In the genomic region with DNA sequence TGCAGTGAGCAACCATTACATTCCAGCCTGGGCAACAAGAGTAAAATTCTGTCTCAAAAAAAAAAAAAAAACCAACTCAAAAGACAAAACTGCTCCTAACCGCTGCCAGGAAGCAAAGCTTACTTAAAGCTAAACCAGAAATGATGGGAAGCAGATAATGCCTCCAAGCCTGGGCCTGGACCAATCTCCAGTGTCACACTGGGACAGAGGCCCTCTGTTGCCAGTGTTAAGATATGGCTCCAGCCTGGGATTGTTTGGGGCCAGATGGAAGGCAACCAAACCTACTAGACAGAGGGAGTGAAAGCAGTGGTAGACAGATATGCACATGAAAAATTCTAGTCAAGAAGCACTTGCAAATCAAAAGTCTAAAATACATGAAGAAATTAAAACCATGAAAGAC, we compare ENCODE assay signal across 15 cellular contexts. TPM values are rescaled to one million over a fixed set of nuclear protein-coding genes. Genes with fewer than 3 reads are reported as not detected.
A peak's percentile ranks its signal among the peaks of the same experiment; 100 is the strongest.
DNase-seq lines count a peak whose midpoint lies in the region; ATAC-seq lines count a peak whose summit lies in the region.
"Had no signal": no experiment of that assay in that cellular context is flagged by ENCODE, and none has a peak within 500 bp of the region (broad histone marks: within the 10 kb centered on the region; RNA-seq: fewer than 3 reads in every experiment).

No MANE protein-coding gene starts in this region.

- DNase-seq in activated naive CD8-positive, alpha-beta T cell treated with anti-CD3 and anti-CD28 coated beads, Interleukin-2, amount 50 U/mL, for 24 hours = no peak
- DNase-seq in T-cell = no peak
- no peak for DNase-seq in left cardiac atrium
- DNase-seq in substantia nigra (lab: John Stamatoyannopoulos, UW) = peak in 39 of 49 donors; percentile 3 to 73 (median 35)
- DNase-seq in T-helper 2 cell treated with Interferon-gamma antibody and Interleukin-4, amounts not matched to agents 5 μg/mL and 100 μg/mL, for 36 hours (ENCODE audit: low spot score) = no peak
- DNase-seq: activated CD4-positive, alpha-beta T cell treated with anti-CD3 and anti-CD28 coated beads for 1 hour; activated naive CD4-positive, alpha-beta T cell treated with Interleukin-2 at 50 U/mL for 16 hours; colonic mucosa; HCEC 1CT; NCI-H1417 treated with DMSO at 0.1 percent for 48 hours; NCI-H526; stimulated activated CD4-positive, alpha-beta T cell treated with anti-CD3 and anti-CD28 coated beads, Interleukin-15, amount 100 ng/mL, for 24 hours had no signal

- intact Hi-C loops in left cardiac atrium (cut with DNase I) = no loop called here

- H3K36me3 Mint-ChIP-seq in activated naive CD8-positive, alpha-beta T cell = peaks cover 7% of the 10 kb centered on the region
- peaks cover 2% of the 10 kb centered on the region for H3K36me3 Mint-ChIP-seq in activated naive CD8-positive, alpha-beta T cell treated with anti-CD3 and anti-CD28 coated beads, Interleukin-2, amount 50 U/mL, for 24 hours (ENCODE audit: low read depth)
- H3K36me3 Mint-ChIP-seq in T-cell = peaks cover 5% of the 10 kb centered on the region
- peaks cover 9% of the 10 kb centered on the region for H3K36me3 Mint-ChIP-seq in T-helper 2 cell treated with Interferon-gamma antibody and Interleukin-4, amounts not matched to agents 5 μg/mL and 100 μg/mL, for 36 hours (ENCODE audit: low read depth)

- peak overlapping the region; percentile 48 for H3K4me3 Mint-ChIP-seq in activated naive CD8-positive, alpha-beta T cell
- H3K4me3 Mint-ChIP-seq in activated naive CD8-positive, alpha-beta T cell treated with anti-CD3 and anti-CD28 coated beads, Interleukin-2, amount 50 U/mL, for 24 hours = no peak overlapping the region
- peak overlapping the region; percentile 58 to 63 (median 62) for H3K4me3 Mint-ChIP-seq in T-cell
- no peak overlapping the region for H3K4me3 Mint-ChIP-seq in T-helper 2 cell treated with Interferon-gamma antibody and Interleukin-4, amounts not matched to agents 5 μg/mL and 100 μg/mL, for 36 hours

- peak overlapping the region; percentile 37 for H3K27ac ChIP-seq in substantia nigra (ENCODE audit: low read depth, low read length, poor library complexity, severe bottlenecking)
- H3K27ac ChIP-seq: colonic mucosa had no signal

- CTCF ChIA-PET in T-cell (lab: Charles Lee) = interaction anchor here (1.5 to 1.6 kb wide), 2 partner anchors 11 to 23 kb away, joined by 3 to 4 read pairs; no protein-coding TSS in a partner anchor

- no peaks in the 10 kb centered on the region for H3K27me3 Mint-ChIP-seq in activated naive CD8-positive, alpha-beta T cell
- no peaks in the 10 kb centered on the region for H3K27me3 Mint-ChIP-seq in activated naive CD8-positive, alpha-beta T cell treated with anti-CD3 and anti-CD28 coated beads, Interleukin-2, amount 50 U/mL, for 24 hours
- H3K27me3 Mint-ChIP-seq in T-cell = no peaks in the 10 kb centered on the region
- no peaks in the 10 kb centered on the region for H3K27me3 Mint-ChIP-seq in T-helper 2 cell treated with Interferon-gamma antibody and Interleukin-4, amounts not matched to agents 5 μg/mL and 100 μg/mL, for 36 hours (ENCODE audit: low read depth)

- H3K9me3 Mint-ChIP-seq in activated naive CD8-positive, alpha-beta T cell (ENCODE audit: low read depth) = no peaks in the 10 kb centered on the region
- H3K9me3 Mint-ChIP-seq in activated naive CD8-positive, alpha-beta T cell treated with anti-CD3 and anti-CD28 coated beads, Interleukin-2, amount 50 U/mL, for 24 hours = no peaks in the 10 kb centered on the region
- H3K9me3 Mint-ChIP-seq in T-cell = no peaks in the 10 kb centered on the region
- no peaks in the 10 kb centered on the region for H3K9me3 Mint-ChIP-seq in T-helper 2 cell treated with Interferon-gamma antibody and Interleukin-4, amounts not matched to agents 5 μg/mL and 100 μg/mL, for 36 hours

- no peak overlapping the region for H3K27ac Mint-ChIP-seq in activated naive CD8-positive, alpha-beta T cell
- H3K27ac Mint-ChIP-seq in activated naive CD8-positive, alpha-beta T cell treated with anti-CD3 and anti-CD28 coated beads, Interleukin-2, amount 50 U/mL, for 24 hours = no peak overlapping the region
- H3K27ac Mint-ChIP-seq in T-cell = peak overlapping the region; percentile 89 to 91
- no peak overlapping the region for H3K27ac Mint-ChIP-seq in T-helper 2 cell treated with Interferon-gamma antibody and Interleukin-4, amounts not matched to agents 5 μg/mL and 100 μg/mL, for 36 hours

- H3K4me1 Mint-ChIP-seq in activated naive CD8-positive, alpha-beta T cell (ENCODE audit: low read depth) = peaks cover 52% of the 10 kb centered on the region
- peaks cover 44% of the 10 kb centered on the region for H3K4me1 Mint-ChIP-seq in activated naive CD8-positive, alpha-beta T cell treated with anti-CD3 and anti-CD28 coated beads, Interleukin-2, amount 50 U/mL, for 24 hours
- peaks cover 46 to 52% (median 50%) of the 10 kb centered on the region in 3 donors for H3K4me1 Mint-ChIP-seq in T-cell
- H3K4me1 Mint-ChIP-seq in T-helper 2 cell treated with Interferon-gamma antibody and Interleukin-4, amounts not matched to agents 5 μg/mL and 100 μg/mL, for 36 hours (ENCODE audit: low read depth) = peaks cover 37% of the 10 kb centered on the region

- no peak for ATAC-seq in activated naive CD8-positive, alpha-beta T cell treated with anti-CD3 and anti-CD28 coated beads, Interleukin-2, amount 50 U/mL, for 24 hours
- no peak for ATAC-seq in T-cell (replicated peaks in 1 of 4)
- ATAC-seq in left cardiac atrium = peak; percentile 47 to 50
- ATAC-seq in HG02759 (IDR thresholded peaks at IDR 0.05; ENCODE audit: unreplicated experiment) = no peak
- no peak for ATAC-seq in HG02571 (IDR thresholded peaks at IDR 0.05; ENCODE audit: unreplicated experiment)

- POLR2A ChIA-PET in T-cell (lab: Charles Lee) = interaction anchor here (0.5 to 1.0 kb wide), 5 partner anchors 9 to 1358 kb away, joined by 4 to 6 read pairs (median 5); no protein-coding TSS in a partner anchor

RNA-seq across cellular contexts. Expression of a gene that starts 36.9 kb away (rescaled TPM):
- total RNA-seq in T-cell = 10 to 100 TPM; 24.2 to 37.8 (median 29.7) TPM
- 10 to 100 TPM; 28.1 to 30.2 TPM for total RNA-seq in left cardiac atrium

RNA-seq across cellular contexts. Expression of a gene that starts 37.0 kb away (rescaled TPM):
- 10 to 100 TPM in 4 of 5 donors, 1 to 10 TPM in 1; 9.5 to 14.7 (median 12.9) TPM for total RNA-seq in T-cell
- total RNA-seq in left cardiac atrium = 10 to 100 TPM; 18.8 to 22.1 TPM

RNA-seq across cellular contexts. Expression of a gene that starts 55.1 kb away (rescaled TPM):
- total RNA-seq in T-cell (1 to 10 TPM in 3 of 5 donors, under 1 TPM in 2; 0.30 to 3.2 (median 2.1) TPM), left cardiac atrium (1 to 10 TPM; 3.9 to 8.1 TPM)

Comparison
In these comparisons a context has a peak if more than half of its experiments do, and no peak if none do; other contexts are left out.
1. H3K4me3 Mint-ChIP-seq: peak in activated naive CD8-positive, alpha-beta T cell (single experiment) and T-cell (3 of 3); none in activated naive CD8-positive, alpha-beta T cell treated with anti-CD3 and anti-CD28 coated beads, Interleukin-2, amount 50 U/mL, for 24 hours (single experiment) and T-helper 2 cell treated with Interferon-gamma antibody and Interleukin-4, amounts not matched to agents 5 μg/mL and 100 μg/mL, for 36 hours (single experiment).
2. H3K27ac Mint-ChIP-seq: peak in T-cell (2 of 2); none in activated naive CD8-positive, alpha-beta T cell (single experiment), activated naive CD8-positive, alpha-beta T cell treated with anti-CD3 and anti-CD28 coated beads, Interleukin-2, amount 50 U/mL, for 24 hours (single experiment) and T-helper 2 cell treated with Interferon-gamma antibody and Interleukin-4, amounts not matched to agents 5 μg/mL and 100 μg/mL, for 36 hours (single experiment).
3. ATAC-seq: peak in left cardiac atrium (2 of 2); none in activated naive CD8-positive, alpha-beta T cell treated with anti-CD3 and anti-CD28 coated beads, Interleukin-2, amount 50 U/mL, for 24 hours (single experiment), T-cell (0 of 4), HG02759 (single experiment) and HG02571 (single experiment).
4. DNase-seq: peak in substantia nigra (39 of 49); none in activated naive CD8-positive, alpha-beta T cell treated with anti-CD3 and anti-CD28 coated beads, Interleukin-2, amount 50 U/mL, for 24 hours (single experiment), T-cell (0 of 34), left cardiac atrium (single experiment) and T-helper 2 cell treated with Interferon-gamma antibody and Interleukin-4, amounts not matched to agents 5 μg/mL and 100 μg/mL, for 36 hours (single experiment).